In the genomic region with DNA sequence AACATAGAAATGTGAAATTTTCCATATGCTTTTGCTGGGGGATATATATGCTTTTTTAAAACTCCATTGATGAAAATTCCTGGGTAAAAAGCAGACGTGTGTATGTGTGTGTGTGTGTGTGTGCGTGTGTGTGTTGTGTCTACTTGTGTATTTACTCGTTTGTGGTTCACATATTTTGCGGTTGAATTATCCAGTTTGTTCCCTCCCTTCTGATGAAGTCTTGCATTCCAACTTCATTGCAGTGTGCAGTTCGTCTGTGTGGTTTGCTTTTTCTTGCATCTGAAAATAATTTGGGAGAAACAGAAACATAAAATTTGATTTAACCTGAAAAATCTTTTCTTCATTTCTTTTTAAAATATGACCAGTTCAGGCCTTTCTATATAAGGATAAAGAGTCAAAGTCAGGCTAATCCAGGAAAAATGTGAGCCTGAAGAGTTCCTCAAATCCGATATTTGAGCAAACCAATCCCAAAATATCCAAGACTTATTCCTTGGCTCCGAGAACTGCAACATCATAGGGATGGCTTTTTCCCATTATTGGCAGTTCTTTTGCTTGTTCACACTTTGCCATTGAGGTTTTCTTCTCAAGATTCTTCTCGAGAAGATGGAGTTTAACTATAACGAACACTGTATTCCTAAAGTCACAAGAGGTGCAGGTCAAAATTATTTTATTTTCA, we compare ENCODE assay signal across 17 cellular contexts.
DNase-seq lines count a peak whose midpoint lies in the region; ATAC-seq lines count a peak whose summit lies in the region.
"Had no signal": no experiment of that assay in that cellular context is flagged by ENCODE, and none has a peak within 500 bp of the region (broad histone marks: within the 10 kb centered on the region; RNA-seq: fewer than 3 reads in every experiment).

No MANE protein-coding gene starts in this region.

- H3K79me1 ChIP-seq in mesenchymal stem cell (replicated peaks; ENCODE audit: low read length, poor library complexity, severe bottlenecking): no peaks in the 10 kb centered on the region

- no peak overlapping the region for H2AK5ac ChIP-seq in mesenchymal stem cell (ENCODE audit: low read length, severe bottlenecking)

- no peak overlapping the region for H2BK5ac ChIP-seq in mesenchymal stem cell (ENCODE audit: low read depth, low read length, poor library complexity, severe bottlenecking)

- H4K91ac ChIP-seq in mesenchymal stem cell (ENCODE audit: low read length): no peak overlapping the region

- H3K9me3 ChIP-seq in mesenchymal stem cell (ENCODE audit: control insufficient read depth, low read length): no peaks in the 10 kb centered on the region
- H3K9me3 ChIP-seq: A549 had no signal

- H3K27ac ChIP-seq in mesenchymal stem cell (ENCODE audit: low read length, poor library complexity, severe bottlenecking): peak overlapping the region; percentile 53
- H3K27ac ChIP-seq: A549 had no signal

- no peak overlapping the region for H3K14ac ChIP-seq in mesenchymal stem cell (ENCODE audit: low read length in 2 of 2)

- H3K23ac ChIP-seq in mesenchymal stem cell (ENCODE audit: low read length in 2 of 2): no peak overlapping the region

- no peak for ATAC-seq in HG03175 (IDR thresholded peaks at IDR 0.05; ENCODE audit: unreplicated experiment)
- ATAC-seq in HG02642 (IDR thresholded peaks at IDR 0.05; ENCODE audit: poor library complexity, unreplicated experiment): no peak
- ATAC-seq: A549, left colon, natural killer cell, Panc1 had no signal

- H3K4ac ChIP-seq in mesenchymal stem cell (ENCODE audit: low read depth in 1 of 2, low read length in 2 of 2): no peak overlapping the region

- H2BK15ac ChIP-seq in mesenchymal stem cell (ENCODE audit: low read depth, poor library complexity, severe bottlenecking): no peak overlapping the region

- H2BK120ac ChIP-seq in mesenchymal stem cell (ENCODE audit: low read depth, low read length): no peak overlapping the region

- DNase-seq in A172 (ENCODE audit: low spot score) (peak; percentile 62), HCEC 1CT (peak; percentile 86), astrocyte of the hippocampus (ENCODE audit: low read depth, low spot score) (peak; percentile 91), mesenchymal stem cell (peak; percentile 87), GOT3 (lab: John Stamatoyannopoulos, UW) (no peak), DMS114 treated with DMSO at 0.1 percent for 48 hours (lab: John Stamatoyannopoulos, UW; ENCODE audit: unreplicated experiment) (no peak)
- DNase-seq: activated CD4-positive, alpha-beta T cell treated with anti-CD3 and anti-CD28 coated beads for 48 hours; DMS 273 treated with DMSO at 0.1 percent for 48 hours; left colon; natural killer cell; NCI-H1417 treated with DMSO at 0.1 percent for 48 hours; NCI-H446 treated with DMSO at 0.1 percent for 48 hours; T-helper 2 cell had no signal

- H2BK12ac ChIP-seq in mesenchymal stem cell (ENCODE audit: low read length in 2 of 2): no peak overlapping the region

- 74% methylated on average over 8 of the region's 9 CpGs for WGBS in mesenchymal stem cell

- peak overlapping the region; percentile 90 for H3K9ac ChIP-seq in mesenchymal stem cell (ENCODE audit: low read length)

- H4K8ac ChIP-seq in mesenchymal stem cell (ENCODE audit: low read length): no peak overlapping the region

- no peaks in the 10 kb centered on the region for H3K36me3 ChIP-seq in mesenchymal stem cell (ENCODE audit: control insufficient read depth in 1 of 2, insufficient read depth in 2 of 2, low read depth in 1 of 2, low read length in 2 of 2)

- no peaks in the 10 kb centered on the region for H3K27me3 ChIP-seq in mesenchymal stem cell (ENCODE audit: control insufficient read depth in 1 of 2, insufficient read depth in 1 of 2, low read length in 2 of 2)

- H2AFZ ChIP-seq in mesenchymal stem cell (ENCODE audit: low read depth, low read length): no peak overlapping the region

- no peak overlapping the region for H3K4me2 ChIP-seq in mesenchymal stem cell (ENCODE audit: low read length, poor library complexity, severe bottlenecking)
- H3K4me2 ChIP-seq: A549 had no signal

- peak overlapping the region in 1 of 2 experiments; percentile 53 for H3K4me3 ChIP-seq in mesenchymal stem cell (ENCODE audit: insufficient read depth in 1 of 2, low read depth in 1 of 2, low read length in 2 of 2)
- H3K4me3 ChIP-seq: A549 had no signal

- H3K4me1 ChIP-seq in mesenchymal stem cell (ENCODE audit: control insufficient read depth, insufficient read depth, low read depth, low read length): no peaks in the 10 kb centered on the region
- H3K4me1 ChIP-seq: A549 had no signal

- no peak overlapping the region for H3K18ac ChIP-seq in mesenchymal stem cell (ENCODE audit: low read depth in 1 of 2, low read length in 2 of 2)

Comparison
In these comparisons a context has a peak if more than half of its experiments do, and no peak if none do; other contexts are left out.
1. DNase-seq: peak in A172 (single experiment), HCEC 1CT (single experiment), astrocyte of the hippocampus (single experiment) and mesenchymal stem cell (single experiment); none in GOT3 (single experiment) and DMS114 treated with DMSO at 0.1 percent for 48 hours (single experiment).